In the genomic region with DNA sequence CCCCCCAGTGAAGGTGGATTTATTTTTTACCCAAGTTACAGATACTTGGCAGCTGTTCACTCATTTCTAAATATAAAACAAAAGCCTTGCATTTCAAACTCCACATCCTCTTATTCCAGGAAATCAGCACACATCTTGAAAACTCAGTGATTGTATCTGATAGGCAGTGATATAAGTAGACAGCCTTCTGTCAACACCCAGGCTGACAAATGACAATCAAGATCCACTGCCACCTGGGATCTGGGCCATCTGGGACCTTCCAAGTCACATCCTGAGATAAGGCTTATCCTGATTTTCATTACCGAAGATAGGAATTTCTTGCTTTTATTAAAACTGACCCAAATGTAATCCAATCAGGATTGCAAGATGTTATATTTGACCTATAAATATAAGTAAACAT, we compare ENCODE assay signal across 16 cellular contexts.
"Had no signal": no experiment of that assay in that cellular context is flagged by ENCODE, and none has a peak within 500 bp of the region (broad histone marks: within the 10 kb centered on the region; RNA-seq: fewer than 3 reads in every experiment).

No MANE protein-coding gene starts in this region.

- DNase-seq: cerebellar nuclear complex; effector CD4-positive, alpha-beta T cell; endodermal cell; erythroblast; foreskin keratinocyte; immature natural killer cell; left colon; left ventricle myocardium superior; mucosa of descending colon; posterior cingulate gyrus; stimulated activated CD4-positive, alpha-beta T cell treated with anti-CD3 and anti-CD28 coated beads, Interleukin-2, amount 100 ng/mL, for 24 hours; stimulated activated CD4-positive, alpha-beta T cell treated with anti-CD3 and anti-CD28 coated beads, Interleukin-4, amount 100 ng/mL, for 4 hours; stimulated activated naive B cell treated with anti-CD40 and anti-IgM and Interleukin-4, amounts not matched to agents 10 μg/mL and 1 μg/mL and 100 μg/mL, for 72 hours; stomach; substantia nigra; transverse colon had no signal
